1 cellular context compared by ENCODE assay signal in the genomic region with DNA sequence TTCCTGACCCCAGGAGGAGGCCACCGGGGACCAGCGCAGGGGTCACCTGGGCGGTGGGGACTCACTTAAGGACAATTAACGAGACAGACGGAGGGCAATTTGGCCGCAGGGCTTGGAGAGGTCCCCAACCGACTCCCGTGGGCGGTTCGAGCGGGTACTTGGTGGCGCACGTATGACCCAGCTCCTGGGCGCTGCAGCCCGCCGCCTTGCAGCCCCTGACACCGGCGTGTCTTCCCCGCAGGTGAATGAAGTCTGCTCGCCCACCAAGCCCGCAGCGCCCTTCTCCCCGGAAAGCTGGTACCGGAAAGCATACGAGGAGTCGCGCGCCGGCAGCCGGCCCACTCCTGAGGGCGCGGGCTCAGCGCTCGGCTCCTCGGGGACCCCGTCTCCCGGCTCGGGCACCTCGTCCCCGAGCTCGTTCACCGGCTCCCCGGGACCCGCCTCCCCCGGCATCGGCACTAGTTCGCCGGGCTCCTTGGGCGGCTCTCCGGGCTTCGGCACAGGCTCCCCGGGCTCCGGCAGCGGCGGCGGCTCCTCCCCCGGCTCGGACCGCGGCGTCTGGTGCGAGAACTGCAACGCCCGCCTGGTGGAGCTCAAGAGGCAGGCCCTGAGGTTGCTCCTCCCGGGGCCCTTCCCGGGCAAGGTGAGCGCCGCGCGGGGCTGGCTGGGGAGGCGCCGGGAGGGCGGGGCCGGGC.
TF ChIP-seq lines count a peak whose summit lies in the region.

No MANE protein-coding gene starts in this region.

TF ChIP-seq in Ishikawa, 13 proteins besides CTCF, POLR2A, EP300 and RAD21 (continued from another document):
- TF ChIP-seq REST (IDR thresholded peaks at IDR 0.05; ENCODE audit: low read depth) (no peak), TCF12 (IDR thresholded peaks at IDR 0.05; ENCODE audit: low read depth) (peak; percentile 28; the same call in 1 of the 2 replicates), TAF1 (IDR thresholded peaks at IDR 0.05; ENCODE audit: low read depth) (peak; percentile 55; the same call in 1 of the 2 replicates)
- TF ChIP-seq, protein P1, sequence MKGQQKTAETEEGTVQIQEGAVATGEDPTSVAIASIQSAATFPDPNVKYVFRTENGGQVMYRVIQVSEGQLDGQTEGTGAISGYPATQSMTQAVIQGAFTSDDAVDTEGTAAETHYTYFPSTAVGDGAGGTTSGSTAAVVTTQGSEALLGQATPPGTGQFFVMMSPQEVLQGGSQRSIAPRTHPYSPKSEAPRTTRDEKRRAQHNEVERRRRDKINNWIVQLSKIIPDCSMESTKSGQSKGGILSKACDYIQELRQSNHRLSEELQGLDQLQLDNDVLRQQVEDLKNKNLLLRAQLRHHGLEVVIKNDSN (IDR thresholded peaks at IDR 0.05) = peak; percentile 4; the same call in 1 of the 2 replicates
